Comparison of ENCODE assay signal across 19 cellular contexts in genomic region chr5:178238313-178238635, GRCh38. TPM values are rescaled to one million over a fixed set of nuclear protein-coding genes. Genes with fewer than 3 reads are reported as not detected.
DNase-seq lines count a peak whose midpoint lies in the region; ATAC-seq and TF ChIP-seq lines count a peak whose summit lies in the region.
"Had no signal": no experiment of that assay in that cellular context is flagged by ENCODE, and none has a peak within 500 bp of the region (broad histone marks: within the 10 kb centered on the region; RNA-seq: fewer than 3 reads in every experiment).

No MANE protein-coding gene starts in this region.

- H2AFZ ChIP-seq in Karpas-422 (ENCODE audit: low read length) = no peak overlapping the region
- no peak overlapping the region for H2AFZ ChIP-seq in osteoblast (ENCODE audit: low read length)

- H3K27ac ChIP-seq in Karpas-422 (ENCODE audit: low read length) = peak overlapping the region; percentile 92
- peak overlapping the region; percentile 48 for H3K27ac ChIP-seq in effector memory CD4-positive, alpha-beta T cell (ENCODE audit: insufficient read depth, low read length, poor library complexity, severe bottlenecking)
- H3K27ac ChIP-seq in osteoblast (ENCODE audit: low read depth, low read length) = no peak overlapping the region
- H3K27ac ChIP-seq in testis = no peak overlapping the region
- H3K27ac ChIP-seq: ovary had no signal

- H3K9me3 ChIP-seq in Karpas-422 (ENCODE audit: low read length) (no peaks in the 10 kb centered on the region), osteoblast (ENCODE audit: low read depth, low read length) (no peaks in the 10 kb centered on the region), testis (no peaks in the 10 kb centered on the region)
- H3K9me3 ChIP-seq in effector memory CD4-positive, alpha-beta T cell (ENCODE audit: control insufficient read depth, low read length) = no peaks in the 10 kb centered on the region
- H3K9me3 ChIP-seq: ovary had no signal

- WGBS in lower leg skin, 2 donors = 81 to 95% methylated on average over 6 of the region's 6 CpGs
- 95 to 98% methylated on average over 6 of the region's 6 CpGs for WGBS in testis, 2 donors

- TF ChIP-seq POLR2A in lower leg skin (IDR thresholded peaks at IDR 0.05) = no peak
- TF ChIP-seq POLR2A in testis (IDR thresholded peaks at IDR 0.05) = no peak

- intact Hi-C loops in lower leg skin (cut with DNase I; ENCODE audit: low total_unique reads) = no loop called here
- intact Hi-C loops in testis (cut with DNase I; ENCODE audit: low total_unique reads) = no loop called here

- H3K9me2 ChIP-seq in Karpas-422 (replicated peaks; ENCODE audit: insufficient read depth, low read length) = no peaks in the 10 kb centered on the region

- no peaks in the 10 kb centered on the region for H3K9me3 Mint-ChIP-seq in T-helper 2 cell treated with Interferon-gamma antibody and Interleukin-4, amounts not matched to agents 5 μg/mL and 100 μg/mL, for 36 hours

- peak overlapping the region; percentile 75 for H3K27ac Mint-ChIP-seq in T-helper 2 cell treated with Interferon-gamma antibody and Interleukin-4, amounts not matched to agents 5 μg/mL and 100 μg/mL, for 36 hours

- H3K36me3 ChIP-seq in Karpas-422 (ENCODE audit: insufficient read depth, low read length) (no peaks in the 10 kb centered on the region), osteoblast (ENCODE audit: insufficient read depth, low read length) (no peaks in the 10 kb centered on the region), testis (ENCODE audit: low read depth, missing control alignments) (no peaks in the 10 kb centered on the region)
- H3K36me3 ChIP-seq in effector memory CD4-positive, alpha-beta T cell (ENCODE audit: control insufficient read depth, insufficient read depth, low read length) = no peaks in the 10 kb centered on the region
- H3K36me3 ChIP-seq: ovary had no signal

- H3K79me2 ChIP-seq in Karpas-422 (ENCODE audit: low read length) (no peaks in the 10 kb centered on the region), osteoblast (ENCODE audit: insufficient read depth, low read length) (no peaks in the 10 kb centered on the region)

- ATAC-seq in HG03045 (IDR thresholded peaks at IDR 0.05; ENCODE audit: unreplicated experiment) = no peak

- no peaks in the 10 kb centered on the region for H3K27me3 ChIP-seq in Karpas-422 (ENCODE audit: low read length)
- H3K27me3 ChIP-seq in effector memory CD4-positive, alpha-beta T cell (replicated peaks; ENCODE audit: control insufficient read depth, insufficient read depth, low read length, poor library complexity, severe bottlenecking) = no peaks in the 10 kb centered on the region
- no peaks in the 10 kb centered on the region for H3K27me3 ChIP-seq in osteoblast (ENCODE audit: insufficient read depth, low read length)
- no peaks in the 10 kb centered on the region for H3K27me3 ChIP-seq in testis
- H3K27me3 ChIP-seq: ovary had no signal

- peak overlapping the region; percentile 42 for H3K4me2 ChIP-seq in Karpas-422 (ENCODE audit: low read depth, low read length, poor library complexity, severe bottlenecking)
- no peak overlapping the region for H3K4me2 ChIP-seq in osteoblast (ENCODE audit: insufficient read depth, low read length)

- no peak overlapping the region for H3K4me3 ChIP-seq in Karpas-422 (ENCODE audit: low read length)
- H3K4me3 ChIP-seq in effector memory CD4-positive, alpha-beta T cell (ENCODE audit: insufficient read depth, low read depth, low read length, poor library complexity, severe bottlenecking) = no peak overlapping the region
- no peak overlapping the region for H3K4me3 ChIP-seq in osteoblast (ENCODE audit: insufficient read depth, low read length)
- H3K4me3 ChIP-seq in lower leg skin (ENCODE audit: low read depth, poor library complexity, severe bottlenecking) = no peak overlapping the region
- H3K4me3 ChIP-seq in testis = no peak overlapping the region
- H3K4me3 ChIP-seq: ovary had no signal

- peak overlapping the region; percentile 45 for H3K4me3 Mint-ChIP-seq in T-helper 2 cell treated with Interferon-gamma antibody and Interleukin-4, amounts not matched to agents 5 μg/mL and 100 μg/mL, for 36 hours

- no peaks in the 10 kb centered on the region for H3K27me3 Mint-ChIP-seq in T-helper 2 cell treated with Interferon-gamma antibody and Interleukin-4, amounts not matched to agents 5 μg/mL and 100 μg/mL, for 36 hours (ENCODE audit: low read depth)

- peak overlapping the region; percentile 71 for H3K9ac ChIP-seq in Karpas-422 (ENCODE audit: low read length)

- H3K36me3 Mint-ChIP-seq in T-helper 2 cell treated with Interferon-gamma antibody and Interleukin-4, amounts not matched to agents 5 μg/mL and 100 μg/mL, for 36 hours (ENCODE audit: low read depth) = no peaks in the 10 kb centered on the region

- H4K20me1 ChIP-seq in Karpas-422 (ENCODE audit: insufficient read depth, low read depth, low read length) (no peaks in the 10 kb centered on the region), osteoblast (ENCODE audit: insufficient read depth, low read length) (no peaks in the 10 kb centered on the region)

- TF ChIP-seq CTCF in osteoblast (IDR thresholded peaks at IDR 0.05; ENCODE audit: extremely low read depth, low read depth, low read length) = no peak
- no peak for TF ChIP-seq CTCF in lower leg skin (IDR thresholded peaks at IDR 0.05)
- no peak for TF ChIP-seq CTCF in testis (IDR thresholded peaks at IDR 0.05)

- peaks cover 48% of the 10 kb centered on the region for H3K4me1 ChIP-seq in Karpas-422 (ENCODE audit: low read length)
- H3K4me1 ChIP-seq in effector memory CD4-positive, alpha-beta T cell (ENCODE audit: control insufficient read depth, insufficient read depth, low read length, poor library complexity, severe bottlenecking) = peaks cover 37% of the 10 kb centered on the region
- peaks cover 9% of the 10 kb centered on the region for H3K4me1 ChIP-seq in osteoblast (ENCODE audit: insufficient read depth, low read length)
- peaks cover 15% of the 10 kb centered on the region for H3K4me1 ChIP-seq in testis

- no peak for DNase-seq in T-helper 2 cell treated with Interferon-gamma antibody and Interleukin-4, amounts not matched to agents 5 μg/mL and 100 μg/mL, for 36 hours (ENCODE audit: low spot score)
- DNase-seq in T-helper 2 cell (no peak), Karpas-422 (no peak), osteoblast (ENCODE audit: insufficient read length, low spot score, missing footprints) (peak; percentile 51), lower leg skin (ENCODE audit: low spot score in 2 of 2) (no peak), testis (no peak)
- no peak for DNase-seq in effector memory CD4-positive, alpha-beta T cell
- DNase-seq: 8988T, caudate nucleus, foreskin melanocyte, HCEC 1CT, MV-4-11, NCI-H2107, NCI-H748 treated with DMSO at 0.1 percent for 48 hours, ovary had no signal

- H3K4me1 Mint-ChIP-seq in T-helper 2 cell treated with Interferon-gamma antibody and Interleukin-4, amounts not matched to agents 5 μg/mL and 100 μg/mL, for 36 hours (ENCODE audit: low read depth) = peaks cover 26% of the 10 kb centered on the region

RNA-seq across cellular contexts. Expression of gene PHYKPL, which starts 5.7 kb away (rescaled TPM):
- 116 and 118 TPM in 2 replicates for total RNA-seq in Karpas-422 (2014; rRNA removed; shearing (Covaris generic); ENCODE audit: low replicate concordance)
- 35.1 and 36.5 TPM in 2 replicates for total RNA-seq in osteoblast
- total RNA-seq in lower leg skin = 10 to 100 TPM; 29.3 to 45.7 (median 31.8) TPM
- total RNA-seq in testis = 100 to 1,000 TPM; 121 to 122 TPM
- 81.7 TPM for polyA plus RNA-seq in testis (ENCODE audit: insufficient read depth, low read depth, low replicate concordance)

RNA-seq across cellular contexts. Expression of gene HNRNPAB, which starts 33.9 kb away (rescaled TPM):
- 75.7 and 136 TPM in 2 replicates for total RNA-seq in Karpas-422 (2014; rRNA removed; shearing (Covaris generic); ENCODE audit: low replicate concordance)
- total RNA-seq in osteoblast (40.9 and 42.4 TPM in 2 replicates), lower leg skin (100 to 1,000 TPM in 2 of 4 donors, 10 to 100 TPM in 2; 76.4 to 124 (median 102) TPM), testis (10 to 100 TPM; 66.2 to 71.0 TPM)
- polyA plus RNA-seq in testis (ENCODE audit: insufficient read depth, low read depth, low replicate concordance) = 63.1 TPM

RNA-seq across cellular contexts. Expression of gene GMCL2, which starts 51.1 kb away (rescaled TPM):
- not detected in 2 replicates for total RNA-seq in Karpas-422 (2014; rRNA removed; shearing (Covaris generic); ENCODE audit: low replicate concordance)
- total RNA-seq in osteoblast = not detected in 2 replicates
- total RNA-seq in lower leg skin = not detected
- total RNA-seq in testis = 10 to 100 TPM in 1 of 2 donors, 1 to 10 TPM in 1; 9.8 to 11.0 TPM
- 53.5 TPM for polyA plus RNA-seq in testis (ENCODE audit: insufficient read depth, low read depth, low replicate concordance)
- total RNA-seq: mesenteric fat pad, ovary, subcutaneous adipose tissue had no signal
- polyA plus RNA-seq: adipose tissue, ovary had no signal

Comparison
In these comparisons a context has a peak if more than half of its experiments do, and no peak if none do; other contexts are left out.
1. H3K27ac ChIP-seq: peak in Karpas-422 (single experiment) and effector memory CD4-positive, alpha-beta T cell (single experiment); none in osteoblast (single experiment) and testis (0 of 2).
2. RNA of gene GMCL2, which starts 51.1 kb away (total RNA-seq): 9.8 to 11.0 TPM in testis; not detected in Karpas-422, not detected in osteoblast and not detected in lower leg skin; every median in the first group is over 10 times any median in the second.